In the genomic region with DNA sequence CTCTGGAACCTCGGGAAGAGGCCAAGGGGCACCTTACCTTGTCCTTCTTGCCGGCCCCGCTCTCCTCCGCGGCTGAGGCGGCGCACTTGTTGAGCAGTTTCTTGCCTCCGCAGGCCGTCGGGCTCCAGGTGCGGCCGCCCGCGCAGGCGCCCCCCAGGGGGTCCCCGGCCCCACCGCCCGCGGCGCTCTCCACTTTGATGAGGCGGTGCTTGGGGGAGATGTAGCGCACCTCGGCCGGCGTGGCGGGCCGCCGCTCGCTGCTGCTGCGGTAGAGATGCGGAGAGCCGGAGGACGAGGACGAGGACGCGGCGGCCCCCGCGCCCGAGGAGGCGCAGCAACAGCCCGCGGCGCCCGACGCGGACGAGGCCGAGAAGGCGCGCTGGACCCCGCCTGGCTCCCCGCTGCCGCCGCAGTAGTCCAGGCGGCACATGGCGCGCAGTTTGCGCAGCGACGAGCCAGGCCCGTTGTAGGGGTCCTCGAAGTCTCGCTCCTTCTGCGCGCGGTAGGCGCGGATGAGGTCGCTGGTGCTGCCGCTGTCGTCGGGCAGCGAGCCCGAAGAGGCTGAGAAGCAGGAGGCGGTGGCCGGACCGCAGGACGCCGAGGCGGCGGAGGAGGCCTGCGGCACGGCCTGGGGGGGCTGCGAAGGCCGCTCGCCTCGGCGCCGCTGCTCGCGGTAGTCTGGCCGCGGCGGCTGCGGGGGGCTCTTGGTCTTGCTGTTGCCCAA, we compare ENCODE assay signal across 8 cellular contexts. TPM values are rescaled to one million over a fixed set of nuclear protein-coding genes. Genes with fewer than 3 reads are reported as not detected.
DNase-seq lines count a peak whose midpoint lies in the region; ATAC-seq and TF ChIP-seq lines count a peak whose summit lies in the region.

No MANE protein-coding gene starts in this region.

- H3K9me3 Mint-ChIP-seq in activated T-helper 2 cell treated with anti-CD3 and anti-CD28 coated beads, Interferon-gamma antibody, Interleukin-2, Interleukin-4, amounts not matched to agents 10 μg/mL and 5 μg/mL and 100 μg/mL, durations not matched to agents 14 hours and 24 hours and 36 hours = no peaks in the 10 kb centered on the region

- no peaks in the 10 kb centered on the region for H3K9me3 ChIP-seq in skeletal muscle tissue (ENCODE audit: control insufficient read depth in 3 of 3, low read length in 3 of 3)

- H3K36me3 Mint-ChIP-seq in activated T-helper 2 cell treated with anti-CD3 and anti-CD28 coated beads, Interferon-gamma antibody, Interleukin-2, Interleukin-4, amounts not matched to agents 10 μg/mL and 5 μg/mL and 100 μg/mL, durations not matched to agents 14 hours and 24 hours and 36 hours (ENCODE audit: low read depth) = no peaks in the 10 kb centered on the region

- ATAC-seq in HG02885 (IDR thresholded peaks at IDR 0.05; ENCODE audit: poor library complexity, unreplicated experiment) (peak; percentile 1), left ventricle myocardium superior (no peak), GM21825 (IDR thresholded peaks at IDR 0.05; ENCODE audit: unreplicated experiment) (no peak)

- TF ChIP-seq CTCF in AG10803 (conservative IDR thresholded peaks at IDR 0.05; ENCODE audit: low read length) = no peak

- peak overlapping the region; percentile 54 to 83 (median 73) for H3K9ac ChIP-seq in skeletal muscle tissue (ENCODE audit: low read depth in 1 of 3, low read length in 3 of 3)

- H3K27ac ChIP-seq in skeletal muscle tissue (ENCODE audit: low read depth, low read length) = peak overlapping the region; percentile 79

- intact Hi-C loops in activated T-helper 2 cell treated with anti-CD3 and anti-CD28 coated beads, Interferon-gamma antibody, Interleukin-2, Interleukin-4, amounts not matched to agents 10 μg/mL and 5 μg/mL and 100 μg/mL, durations not matched to agents 14 hours and 24 hours and 36 hours (cut with micrococcal nuclease) = loop anchor here (1.0 to 10.0 kb wide), 5 partner anchors 63 to 327 kb away; a partner anchor contains a TSS
- intact Hi-C loops in left ventricle myocardium superior (cut with micrococcal nuclease) = loop anchor here (10.0 kb wide), 1 partner anchor 143 kb away; no protein-coding TSS in a partner anchor

- H3K27me3 ChIP-seq in skeletal muscle tissue (ENCODE audit: control insufficient read depth in 3 of 3, insufficient read depth in 3 of 3, low read length in 3 of 3) = no peaks in the 10 kb centered on the region

- peaks cover 29 to 49% (median 48%) of the 10 kb centered on the region in 3 donors for H3K4me1 ChIP-seq in skeletal muscle tissue (ENCODE audit: control insufficient read depth in 3 of 3, insufficient read depth in 3 of 3, low read length in 3 of 3)

- no peaks in the 10 kb centered on the region for H3K36me3 ChIP-seq in skeletal muscle tissue (ENCODE audit: control insufficient read depth in 3 of 3, insufficient read depth in 3 of 3, low read length in 3 of 3)

- H3K4me3 ChIP-seq in AG10803 (ENCODE audit: low read length) = peak overlapping the region; percentile 86
- peak overlapping the region; percentile 63 to 78 (median 76) for H3K4me3 ChIP-seq in skeletal muscle tissue (ENCODE audit: low read length in 3 of 3)

- DNase-seq in AG10803 (ENCODE audit: low read depth) (no peak), left ventricle myocardium superior (peak; percentile 54), SHP77 treated with DMSO at 0.1 percent for 48 hours (lab: John Stamatoyannopoulos, UW) (no peak)
- no peak for DNase-seq in activated T-helper 2 cell treated with anti-CD3 and anti-CD28 coated beads, Interferon-gamma antibody, Interleukin-2, Interleukin-4, amounts not matched to agents 10 μg/mL and 5 μg/mL and 100 μg/mL, durations not matched to agents 14 hours and 24 hours and 36 hours (ENCODE audit: low spot score)
- DNase-seq in activated CD4-positive, CD25-positive, alpha-beta regulatory T cell treated with anti-CD3 and anti-CD28 coated beads, Interleukin-2, amount 50 U/mL, for 72 hours = no peak

- peak overlapping the region; percentile 58 for H3K4me3 Mint-ChIP-seq in activated T-helper 2 cell treated with anti-CD3 and anti-CD28 coated beads, Interferon-gamma antibody, Interleukin-2, Interleukin-4, amounts not matched to agents 10 μg/mL and 5 μg/mL and 100 μg/mL, durations not matched to agents 14 hours and 24 hours and 36 hours (ENCODE audit: low read depth)

- peaks cover 34% of the 10 kb centered on the region for H3K27me3 Mint-ChIP-seq in activated T-helper 2 cell treated with anti-CD3 and anti-CD28 coated beads, Interferon-gamma antibody, Interleukin-2, Interleukin-4, amounts not matched to agents 10 μg/mL and 5 μg/mL and 100 μg/mL, durations not matched to agents 14 hours and 24 hours and 36 hours (ENCODE audit: low read depth)

- H3K4me1 Mint-ChIP-seq in activated T-helper 2 cell treated with anti-CD3 and anti-CD28 coated beads, Interferon-gamma antibody, Interleukin-2, Interleukin-4, amounts not matched to agents 10 μg/mL and 5 μg/mL and 100 μg/mL, durations not matched to agents 14 hours and 24 hours and 36 hours (ENCODE audit: low read depth) = peaks cover 25% of the 10 kb centered on the region

- H3K27ac Mint-ChIP-seq in activated T-helper 2 cell treated with anti-CD3 and anti-CD28 coated beads, Interferon-gamma antibody, Interleukin-2, Interleukin-4, amounts not matched to agents 10 μg/mL and 5 μg/mL and 100 μg/mL, durations not matched to agents 14 hours and 24 hours and 36 hours = no peak overlapping the region

RNA-seq across cellular contexts. Expression of a gene that starts 1.0 kb away (rescaled TPM):
- 1.7 and 1.9 TPM in 2 replicates for total RNA-seq in activated T-helper 2 cell treated with anti-CD3 and anti-CD28 coated beads, Interferon-gamma antibody, Interleukin-2, Interleukin-4, amounts not matched to agents 10 μg/mL and 5 μg/mL and 100 μg/mL, durations not matched to agents 14 hours and 24 hours and 36 hours
- total RNA-seq in left ventricle myocardium superior (15.9 TPM), skeletal muscle tissue (3.1 TPM)
